In genomic region chr12:37547611-37548010, GRCh38 we compare ENCODE assay signal across 23 cellular contexts.
"Had no signal": no experiment of that assay in that cellular context is flagged by ENCODE, and none has a peak within 500 bp of the region (broad histone marks: within the 10 kb centered on the region; RNA-seq: fewer than 3 reads in every experiment).

No MANE protein-coding gene starts in this region.

- H3K9me3 ChIP-seq: left ventricle myocardium inferior, neutrophil, thoracic aorta had no signal

- H3K36me3 ChIP-seq: left ventricle myocardium inferior, neutrophil, stomach, thoracic aorta had no signal

- ATAC-seq: activated CD8-positive, alpha-beta T cell treated with anti-CD3 and anti-CD28 coated beads, Interleukin-2, amount 10 ng/mL, durations not matched to agents 7 days and 5 days; activated T-cell treated with anti-CD3 and anti-CD28 coated beads, Interleukin-2, amount 50 U/mL, for 72 hours; body of pancreas; natural killer cell had no signal

- H3K27ac ChIP-seq: body of pancreas, coronary artery, left ventricle myocardium inferior, neutrophil, stomach, thoracic aorta had no signal

- DNase-seq: activated B cell treated with CpG ODN at 0.5 μM for 24 hours; activated CD4-positive, alpha-beta T cell treated with anti-CD3 and anti-CD28 coated beads for 48 hours; activated CD8-positive, alpha-beta memory T cell treated with anti-CD3 and anti-CD28 coated beads, Interleukin-2, amount 50 U/mL, for 4 hours; activated CD8-positive, alpha-beta T cell treated with anti-CD3 and anti-CD28 coated beads, Interleukin-2, amount 10 ng/mL, durations not matched to agents 7 days and 5 days; activated gamma-delta T cell treated with Interleukin-2 at 50 U/mL for 16 hours; activated T-cell treated with anti-CD3 and anti-CD28 coated beads, Interleukin-2, amount 50 U/mL, for 72 hours; amygdala; body of pancreas; central memory CD4-positive, alpha-beta T cell; effector CD8-positive, alpha-beta T cell; foreskin fibroblast; hippocampal formation; kidney; left ventricle myocardium inferior; natural killer cell; stimulated activated CD4-positive, alpha-beta T cell treated with anti-CD3 and anti-CD28 coated beads, Interleukin-12 subunit alpha, Interleukin-12 subunit beta, amount 100 ng/mL, for 4 hours; stimulated activated CD4-positive, alpha-beta T cell treated with anti-CD3 and anti-CD28 coated beads, Interleukin-2, amount 100 ng/mL, for 24 hours; stomach had no signal

- H3K4me1 ChIP-seq: body of pancreas, left ventricle myocardium inferior, stomach had no signal

- FAIRE-seq: endothelial cell of umbilical vein, kidney, TTC549 had no signal

- H3K4me3 ChIP-seq: body of pancreas, coronary artery, left ventricle myocardium inferior, stomach, thoracic aorta had no signal

- H3K27me3 ChIP-seq: body of pancreas, neutrophil, stomach had no signal
